In the genomic region with DNA sequence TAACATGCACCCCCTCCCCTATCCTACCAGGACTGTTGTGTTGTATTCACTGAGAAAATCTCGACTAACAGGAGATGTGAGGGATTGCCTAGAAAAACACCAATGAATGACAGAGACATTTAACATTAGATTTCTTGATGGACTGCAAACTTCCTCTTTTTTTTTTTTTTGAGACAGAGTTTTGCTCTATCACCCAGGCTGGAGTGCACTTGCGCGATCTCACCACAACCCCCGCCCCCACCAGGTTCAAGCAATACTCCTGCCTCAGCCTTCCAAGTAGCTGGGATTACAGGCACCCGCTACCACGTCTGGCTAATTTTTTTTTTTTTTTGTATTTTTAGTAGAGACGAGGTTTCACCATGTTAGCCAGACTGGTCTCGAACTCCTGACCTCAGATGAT, we compare ENCODE assay signal across 2 cellular contexts. TPM values are rescaled to one million over a fixed set of nuclear protein-coding genes. Genes with fewer than 3 reads are reported as not detected.
"Had no signal": no experiment of that assay in that cellular context is flagged by ENCODE, and none has a peak within 500 bp of the region (broad histone marks: within the 10 kb centered on the region; RNA-seq: fewer than 3 reads in every experiment).

No MANE protein-coding gene starts in this region.

RNA-seq across cellular contexts. Expression of a gene that starts 17.0 kb away (rescaled TPM):
- total RNA-seq: fibroblast of villous mesenchyme, natural killer cell had no signal
